In the genomic region with DNA sequence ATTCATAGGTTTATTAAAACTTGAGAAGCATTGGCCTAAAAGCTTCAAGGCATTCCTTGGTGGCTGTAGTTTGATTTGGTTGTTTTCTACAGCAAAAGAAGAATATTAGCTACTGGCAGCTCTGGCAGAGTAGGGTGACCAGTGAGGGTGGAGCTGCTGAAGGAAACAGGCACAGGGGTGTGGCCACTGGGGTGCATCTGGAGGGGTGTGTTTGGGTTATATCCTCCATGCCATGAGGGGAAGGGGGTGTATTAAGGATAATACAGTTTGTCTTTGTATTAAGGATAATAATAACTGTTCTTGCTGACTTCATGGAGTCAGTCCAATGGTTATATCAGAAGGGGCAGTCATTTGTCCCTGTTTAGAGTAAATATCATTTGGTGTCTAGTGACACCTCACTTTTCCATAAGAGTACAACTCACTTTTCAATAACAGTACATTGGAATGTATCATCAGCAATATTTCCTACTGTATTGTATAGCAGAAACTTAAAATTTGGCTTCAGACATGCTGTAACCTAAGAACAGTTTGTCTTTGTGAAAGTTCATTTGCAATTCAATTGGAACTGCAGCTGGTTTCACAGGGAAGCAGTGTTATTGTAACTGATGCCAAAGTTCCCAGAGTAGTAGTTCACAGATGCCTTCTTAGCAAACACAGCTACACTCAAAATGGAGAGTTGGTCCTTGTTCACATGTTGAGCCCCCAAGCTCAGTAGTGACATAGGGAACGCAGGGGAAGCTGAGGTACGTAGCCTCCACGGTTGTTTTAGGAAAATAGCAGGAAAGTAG, we compare ENCODE assay signal across 1 cellular context.
A peak's percentile ranks its signal among the peaks of the same experiment; 100 is the strongest.
TF ChIP-seq lines count a peak whose summit lies in the region.

No MANE protein-coding gene starts in this region.

TF ChIP-seq in K562, 482 proteins besides CTCF, POLR2A, EP300 and RAD21:
- TF ChIP-seq ZNF316 (IDR thresholded peaks at IDR 0.05) (peak; percentile 20; the same call in 1 of the 2 replicates), HIVEP1 (CRISPR knock-in tag; IDR thresholded peaks at IDR 0.05) (no peak)
TF ChIP-seq in K562: peak in this region for 1.
